ENCODE assay signal across 2 cellular contexts in the genomic region with DNA sequence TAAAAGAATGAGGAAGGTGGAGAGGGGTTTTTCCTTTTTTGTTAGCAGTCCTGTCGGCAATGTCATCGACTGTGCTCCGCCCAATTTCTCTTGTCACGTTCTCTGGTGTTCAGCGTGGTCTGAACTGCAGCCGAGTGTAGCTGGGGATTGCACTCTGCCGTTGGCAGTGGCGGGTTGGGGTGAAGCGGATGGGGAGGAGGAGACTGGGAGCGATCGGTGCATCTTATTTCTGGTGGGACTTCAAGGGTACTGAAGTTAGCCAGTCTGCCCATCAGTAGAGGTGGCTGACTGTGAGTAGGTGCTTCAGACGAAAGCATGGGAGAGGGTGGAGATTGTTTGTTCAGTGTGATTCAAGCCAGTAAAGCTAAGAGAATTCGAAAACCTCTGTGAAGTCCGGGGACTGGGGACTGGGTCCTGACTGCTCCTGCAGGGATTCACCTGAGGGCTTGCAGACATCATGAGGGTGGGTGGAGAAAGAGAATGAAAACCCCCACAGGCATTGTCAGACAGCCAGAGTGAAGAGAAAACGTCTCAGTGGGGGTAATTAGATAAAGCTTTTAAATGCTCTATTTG.
TF ChIP-seq lines count a peak whose summit lies in the region.

No MANE protein-coding gene starts in this region.

TF ChIP-seq in SK-N-SH, 30 proteins besides CTCF, POLR2A, EP300 and RAD21 (continued from another document):
- TF ChIP-seq FOSL2 (IDR thresholded peaks at IDR 0.05; ENCODE audit: borderline replicate concordance, low read depth) (no peak), RCOR1 (IDR thresholded peaks at IDR 0.05; ENCODE audit: low read length) (no peak), YY1 (IDR thresholded peaks at IDR 0.05; ENCODE audit: low read depth) (no peak), SIN3A (IDR thresholded peaks at IDR 0.05; ENCODE audit: borderline replicate concordance, low read depth, low read length) (no peak), EZH2phosphoT487 (IDR thresholded peaks at IDR 0.05; ENCODE audit: borderline replicate concordance, low read depth) (no peak)

TF ChIP-seq in SK-N-SH treated with all-trans-retinoic acid at 6 μM for 48 hours, 23 proteins besides CTCF, POLR2A, EP300 and RAD21 (continued from another document):
- TF ChIP-seq, protein P1, sequence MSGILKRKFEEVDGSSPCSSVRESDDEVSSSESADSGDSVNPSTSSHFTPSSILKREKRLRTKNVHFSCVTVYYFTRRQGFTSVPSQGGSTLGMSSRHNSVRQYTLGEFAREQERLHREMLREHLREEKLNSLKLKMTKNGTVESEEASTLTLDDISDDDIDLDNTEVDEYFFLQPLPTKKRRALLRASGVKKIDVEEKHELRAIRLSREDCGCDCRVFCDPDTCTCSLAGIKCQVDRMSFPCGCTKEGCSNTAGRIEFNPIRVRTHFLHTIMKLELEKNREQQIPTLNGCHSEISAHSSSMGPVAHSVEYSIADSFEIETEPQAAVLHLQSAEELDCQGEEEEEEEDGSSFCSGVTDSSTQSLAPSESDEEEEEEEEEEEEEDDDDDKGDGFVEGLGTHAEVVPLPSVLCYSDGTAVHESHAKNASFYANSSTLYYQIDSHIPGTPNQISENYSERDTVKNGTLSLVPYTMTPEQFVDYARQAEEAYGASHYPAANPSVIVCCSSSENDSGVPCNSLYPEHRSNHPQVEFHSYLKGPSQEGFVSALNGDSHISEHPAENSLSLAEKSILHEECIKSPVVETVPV (CRISPR knock-in tag; IDR thresholded peaks at IDR 0.05) = no peak
- no peak for TF ChIP-seq PPARA (CRISPR knock-in tag; IDR thresholded peaks at IDR 0.05; ENCODE audit: borderline replicate concordance)
